Comparison of ENCODE assay signal across 27 cellular contexts in genomic region chr18:58205780-58206160, GRCh38.
DNase-seq lines count a peak whose midpoint lies in the region; ATAC-seq and TF ChIP-seq lines count a peak whose summit lies in the region.
"Had no signal": no experiment of that assay in that cellular context is flagged by ENCODE, and none has a peak within 500 bp of the region (broad histone marks: within the 10 kb centered on the region; RNA-seq: fewer than 3 reads in every experiment).

No MANE protein-coding gene starts in this region.

- H3K4me2 ChIP-seq in skeletal muscle satellite cell (ENCODE audit: low read length) = peak overlapping the region; percentile 60

- TF ChIP-seq POLR2A in heart left ventricle (IDR thresholded peaks at IDR 0.05) = no peak

- H3K9me3 ChIP-seq in skeletal muscle satellite cell (replicated peaks; ENCODE audit: low read length) (no peaks in the 10 kb centered on the region), heart left ventricle (no peaks in the 10 kb centered on the region)
- H3K9me3 ChIP-seq: adrenal gland, body of pancreas, MG63 had no signal

- DNase-seq in DMS53 (lab: John Stamatoyannopoulos, UW) (peak; percentile 67), DMS53 treated with DMSO at 0.1 percent for 48 hours (lab: John Stamatoyannopoulos, UW; ENCODE audit: unreplicated experiment) (no peak), foreskin keratinocyte (no peak), heart left ventricle (no peak)
- DNase-seq: 8988T; activated CD4-positive, alpha-beta T cell treated with anti-CD3 and anti-CD28 coated beads for 4 hours; activated naive CD4-positive, alpha-beta T cell treated with anti-CD3 and anti-CD28 coated beads, Interleukin-2, amount 10 ng/mL, durations not matched to agents 7 days and 5 days; DMS79 treated with DMSO at 0.1 percent for 48 hours; KG1; NCI-H1105; NCI-H187 treated with DMSO at 0.1 percent for 48 hours; NCI-H2171 treated with DMSO at 0.1 percent for 48 hours; nephron progenitor cell; stimulated activated CD4-positive, alpha-beta T cell treated with anti-CD3 and anti-CD28 coated beads, Interleukin-1b, Interleukin-23, amount 100 ng/mL, for 48 hours; stimulated activated naive CD4-positive, alpha-beta T cell treated with Interleukin-2 at 50 U/mL for 16 hours; SW 1271; T-helper 9 cell; WERI-Rb-1 had no signal

- peak; percentile 3 for ATAC-seq in foreskin keratinocyte
- no peak for ATAC-seq in heart left ventricle
- ATAC-seq in GM21737 (IDR thresholded peaks at IDR 0.05; ENCODE audit: unreplicated experiment) = no peak
- ATAC-seq in GM21447 (IDR thresholded peaks at IDR 0.05; ENCODE audit: unreplicated experiment) = no peak
- ATAC-seq: activated T-helper 17 cell treated with anti-CD3 and anti-CD28 coated beads, Interleukin-2, amount 50 U/mL, for 72 hours; Panc1 had no signal

- no peaks in the 10 kb centered on the region for H3K27me3 ChIP-seq in foreskin keratinocyte
- no peaks in the 10 kb centered on the region for H3K27me3 ChIP-seq in skeletal muscle satellite cell (ENCODE audit: control insufficient read depth, insufficient read depth, low read length)
- peaks cover 0 to 5% (median 0%) of the 10 kb centered on the region in 9 donors for H3K27me3 ChIP-seq in heart left ventricle
- H3K27me3 ChIP-seq: adrenal gland, body of pancreas, MG63 had no signal

- H3K4me3 ChIP-seq in skeletal muscle satellite cell (ENCODE audit: low read length) = peak overlapping the region; percentile 34
- H3K4me3 ChIP-seq in heart left ventricle = no peak overlapping the region
- H3K4me3 ChIP-seq: adrenal gland, body of pancreas, MG63 had no signal

- H3K36me3 ChIP-seq in skeletal muscle satellite cell (ENCODE audit: insufficient read depth, low read length) = no peaks in the 10 kb centered on the region
- no peaks in the 10 kb centered on the region for H3K36me3 ChIP-seq in heart left ventricle
- H3K36me3 ChIP-seq: adrenal gland, MG63, WERI-Rb-1 had no signal

- no peak for TF ChIP-seq CTCF in VCaP (conservative IDR thresholded peaks at IDR 0.05)
- TF ChIP-seq CTCF in foreskin keratinocyte (conservative IDR thresholded peaks at IDR 0.05) = no peak
- TF ChIP-seq CTCF in heart left ventricle (IDR thresholded peaks at IDR 0.05) = no peak

- peak overlapping the region; percentile 84 for H3K27ac ChIP-seq in VCaP
- no peak overlapping the region for H3K27ac ChIP-seq in foreskin keratinocyte
- H3K27ac ChIP-seq in heart left ventricle = peak overlapping the region in 2 of 12 donors; percentile 0 to 39
- H3K27ac ChIP-seq: WERI-Rb-1 had no signal

- H3K9ac ChIP-seq in skeletal muscle satellite cell (ENCODE audit: low read depth, low read length) = peak overlapping the region; percentile 44

- H3K4me1 ChIP-seq in foreskin keratinocyte (peaks cover 39% of the 10 kb centered on the region), skeletal muscle satellite cell (ENCODE audit: control insufficient read depth, insufficient read depth, low read length) (peaks cover 35% of the 10 kb centered on the region), heart left ventricle (peaks cover 0 to 42% (median 16%) of the 10 kb centered on the region in 12 donors)

- 96 to 100% (median 97%) methylated on average over 5 of the region's 5 CpGs for WGBS in heart left ventricle, 4 donors

- intact Hi-C loops in heart left ventricle (cut with DNase I) = no loop called here
